ENCODE assay signal across 1 cellular context in the genomic region with DNA sequence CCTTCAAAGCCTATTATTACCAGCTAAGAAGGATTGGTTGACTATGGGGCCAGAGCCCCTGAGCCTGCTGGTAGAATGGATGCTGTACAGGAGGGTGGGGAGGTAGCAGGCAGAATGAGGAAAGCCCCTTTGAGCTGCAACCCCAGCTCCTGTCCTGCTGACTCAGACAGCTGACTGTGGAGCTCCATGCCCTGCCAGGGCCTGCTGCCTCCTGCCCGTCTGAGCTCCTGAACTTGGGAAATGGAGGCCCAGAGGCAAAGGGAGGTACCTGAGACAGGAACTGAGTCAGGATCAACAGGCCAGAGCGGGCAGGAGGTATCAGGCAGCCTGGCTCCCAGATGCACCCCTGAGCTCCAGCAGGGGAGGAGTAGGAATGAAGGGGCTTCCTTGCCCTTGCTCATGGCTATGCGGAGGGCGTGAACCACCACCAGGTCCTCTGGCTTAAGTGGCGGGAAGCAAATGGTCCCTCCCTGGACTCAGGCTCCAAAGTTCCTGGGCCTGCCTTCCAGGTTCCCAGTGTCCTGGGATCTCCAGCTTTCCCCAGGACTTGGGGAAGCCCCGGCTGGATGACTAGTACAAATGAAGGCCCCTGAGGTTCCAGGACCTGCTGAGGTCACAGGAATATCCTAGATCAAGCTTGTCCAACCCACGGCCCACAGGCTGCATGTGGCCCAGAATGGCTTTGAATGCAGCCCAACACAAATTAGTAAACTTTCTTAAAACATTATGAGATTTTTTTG.
TF ChIP-seq lines count a peak whose summit lies in the region.

No MANE protein-coding gene starts in this region.

TF ChIP-seq in HCT116, 20 proteins besides CTCF, POLR2A, EP300 and RAD21 (continued from another document):
- TF ChIP-seq JUND (IDR thresholded peaks at IDR 0.05) (no peak), REST (IDR thresholded peaks at IDR 0.05; ENCODE audit: low read depth) (no peak), POLR2AphosphoS5 (IDR thresholded peaks at IDR 0.05; ENCODE audit: low read depth, low read length) (no peak), ZFX (IDR thresholded peaks at IDR 0.05) (no peak), CEBPB (IDR thresholded peaks at IDR 0.05; ENCODE audit: low read depth) (no peak), ZNF274 (IDR thresholded peaks at IDR 0.05; ENCODE audit: low read depth, low read length) (no peak)
